ENCODE assay signal across 9 cellular contexts in genomic region chr2:232365621-232366321, GRCh38. TPM values are rescaled to one million over a fixed set of nuclear protein-coding genes. Genes with fewer than 3 reads are reported as not detected.
DNase-seq lines count a peak whose midpoint lies in the region; ATAC-seq and TF ChIP-seq lines count a peak whose summit lies in the region.
"Had no signal": no experiment of that assay in that cellular context is flagged by ENCODE, and none has a peak within 500 bp of the region (broad histone marks: within the 10 kb centered on the region; RNA-seq: fewer than 3 reads in every experiment).

No MANE protein-coding gene starts in this region.

- TF ChIP-seq CTCF in HFF-Myc (IDR thresholded peaks at IDR 0.05; ENCODE audit: low read depth, low read length, missing control alignments), result peak; percentile 59
- peak; percentile 23 for TF ChIP-seq CTCF in left ventricle myocardium inferior (IDR thresholded peaks at IDR 0.05; ENCODE audit: borderline replicate concordance)
- TF ChIP-seq CTCF in upper lobe of right lung (IDR thresholded peaks at IDR 0.05), result peak; percentile 11

- no peaks in the 10 kb centered on the region for H3K36me3 ChIP-seq in left ventricle myocardium inferior
- H3K36me3 ChIP-seq in upper lobe of right lung, result no peaks in the 10 kb centered on the region

- intact Hi-C loops in left ventricle myocardium inferior (cut with micrococcal nuclease), result no loop called here
- intact Hi-C loops in upper lobe of right lung (cut with DNase I), result no loop called here

- peak; percentile 33 for DNase-seq in CD1c-positive myeloid dendritic cell (ENCODE audit: extremely low spot score)
- no peak for DNase-seq in HFF-Myc (ENCODE audit: extremely low read depth, low read depth)
- no peak for DNase-seq in T-helper 17 cell
- no peak for DNase-seq in left ventricle myocardium inferior
- DNase-seq in upper lobe of right lung, result no peak
- DNase-seq in MV-4-11 (lab: John Stamatoyannopoulos, UW), result no peak

- H3K4me3 ChIP-seq in HFF-Myc (replicated peaks; ENCODE audit: low read depth, low read length), result no peak overlapping the region
- H3K4me3 ChIP-seq in left ventricle myocardium inferior, result no peak overlapping the region
- no peak overlapping the region for H3K4me3 ChIP-seq in upper lobe of right lung

- H3K4me3 Mint-ChIP-seq in T-helper 17 cell, result no peak overlapping the region

- H3K4me1 ChIP-seq in left ventricle myocardium inferior, result no peaks in the 10 kb centered on the region
- H3K4me1 ChIP-seq in upper lobe of right lung, result no peaks in the 10 kb centered on the region

- H3K27me3 ChIP-seq in left ventricle myocardium inferior (ENCODE audit: low read depth) (peaks cover 24% of the 10 kb centered on the region), upper lobe of right lung (no peaks in the 10 kb centered on the region)

- H3K27ac ChIP-seq in left ventricle myocardium inferior (replicated peaks) (no peak overlapping the region), upper lobe of right lung (no peak overlapping the region)

- H3K9me3 ChIP-seq in T-helper 17 cell (ENCODE audit: control insufficient read depth, low read length, poor library complexity, severe bottlenecking) (no peaks in the 10 kb centered on the region), left ventricle myocardium inferior (replicated peaks) (no peaks in the 10 kb centered on the region), upper lobe of right lung (no peaks in the 10 kb centered on the region)

- peaks cover 12% of the 10 kb centered on the region for H3K4me1 Mint-ChIP-seq in T-helper 17 cell

- ATAC-seq in T-helper 17 cell (peak; percentile 63), upper lobe of right lung (peak; percentile 65), GM19328 (IDR thresholded peaks at IDR 0.05; ENCODE audit: unreplicated experiment) (no peak), GM21576 (IDR thresholded peaks at IDR 0.05; ENCODE audit: unreplicated experiment) (no peak)

- no peaks in the 10 kb centered on the region for H3K27me3 Mint-ChIP-seq in T-helper 17 cell

- H3K36me3 Mint-ChIP-seq in T-helper 17 cell (ENCODE audit: low read depth), result no peaks in the 10 kb centered on the region

- H3K27ac Mint-ChIP-seq in T-helper 17 cell, result no peak overlapping the region

RNA-seq across cellular contexts. Expression of gene ALPP, which starts 12.8 kb away (rescaled TPM):
- total RNA-seq in T-helper 17 cell, result under 1 TPM; 0.29 to 0.45 TPM
- not detected for total RNA-seq in left ventricle myocardium inferior
- total RNA-seq in upper lobe of right lung, result 9.5 TPM
- total RNA-seq: subcutaneous adipose tissue had no signal

RNA-seq across cellular contexts. Expression of gene ALPG, which starts 40.9 kb away (rescaled TPM):
- not detected for total RNA-seq in T-helper 17 cell
- not detected for total RNA-seq in left ventricle myocardium inferior
- total RNA-seq in upper lobe of right lung, result 0.49 TPM
- total RNA-seq: subcutaneous adipose tissue had no signal

Comparison
In these comparisons a context has a peak if more than half of its experiments do, and no peak if none do; other contexts are left out.
1. ATAC-seq: peak in T-helper 17 cell (single experiment) and upper lobe of right lung (single experiment); none in GM19328 (single experiment) and GM21576 (single experiment).
2. Peak in every context shown above with its lines, with median percentiles within 50 percentile points of each other: CTCF ChIP-seq.